ENCODE assay signal across 1 cellular context in genomic region chr17:74875970-74876593, GRCh38.
A peak's percentile ranks its signal among the peaks of the same experiment; 100 is the strongest.
TF ChIP-seq lines count a peak whose summit lies in the region.

No MANE protein-coding gene starts in this region.

TF ChIP-seq in K562, 482 proteins besides CTCF, POLR2A, EP300 and RAD21 (continued from another document and continues in another):
- no peak for TF ChIP-seq PBX2 (CRISPR knock-in tag; IDR thresholded peaks at IDR 0.05; ENCODE audit: low read depth)
- TF ChIP-seq PBX2 (tag; conservative IDR thresholded peaks at IDR 0.05; ENCODE audit: low read depth): peak; percentile 73
- no peak for TF ChIP-seq CTCFL (IDR thresholded peaks at IDR 0.05; ENCODE audit: borderline replicate concordance, insufficient read depth, low read depth, low read length, poor library complexity, severe bottlenecking)
- peak; percentile 56 for TF ChIP-seq ZBTB17 (CRISPR knock-in tag; IDR thresholded peaks at IDR 0.05)
- TF ChIP-seq CHD2 (IDR thresholded peaks at IDR 0.05; ENCODE audit: low read depth, low read length): peak; percentile 71
- TF ChIP-seq EZH2 (IDR thresholded peaks at IDR 0.05; ENCODE audit: borderline replicate concordance, low read depth, low read length): no peak
- TF ChIP-seq RCOR1 (IDR thresholded peaks at IDR 0.05; ENCODE audit: borderline replicate concordance in 1 of 2, low read depth in 2 of 2, low read length in 2 of 2): no peak
- TF ChIP-seq BRF1 (IDR thresholded peaks at IDR 0.05; ENCODE audit: borderline replicate concordance, extremely low read depth, insufficient read length): no peak
- TF ChIP-seq KAT2B (IDR thresholded peaks at IDR 0.05; ENCODE audit: low read depth, low read length): no peak
- TF ChIP-seq ZBTB12 (CRISPR knock-in tag; IDR thresholded peaks at IDR 0.05): 0 out of 2 replicates have a peak, but pooled peaks have one; percentile 37
- TF ChIP-seq ZNF217 (CRISPR knock-in tag; IDR thresholded peaks at IDR 0.05): no peak
- peak; percentile 75 for TF ChIP-seq HDAC2 (IDR thresholded peaks at IDR 0.05)
- TF ChIP-seq LARP7 (IDR thresholded peaks at IDR 0.05): no peak
- 0 out of 4 replicates have a peak, but pooled peaks of 1 of the 2 experiments have one; percentile 53 for TF ChIP-seq MAZ (CRISPR knock-in tag; conservative IDR thresholded peaks at IDR 0.05 in 1 of 2, IDR thresholded peaks at IDR 0.05 in 1 of 2)
- no peak for TF ChIP-seq MXD1 (CRISPR knock-in tag; IDR thresholded peaks at IDR 0.05; ENCODE audit: borderline replicate concordance, poor library complexity, severe bottlenecking)
- no peak for TF ChIP-seq XRCC4 (IDR thresholded peaks at IDR 0.05; ENCODE audit: extremely low read depth, insufficient read depth, insufficient read length)
- no peak for TF ChIP-seq SMAD2 (IDR thresholded peaks at IDR 0.05; ENCODE audit: low read depth, low read length)
- no peak for TF ChIP-seq E2F5 (CRISPR knock-in tag; IDR thresholded peaks at IDR 0.05)
- no peak for TF ChIP-seq CBX3 (IDR thresholded peaks at IDR 0.05; ENCODE audit: borderline replicate concordance in 1 of 2, low read length in 2 of 2)
- TF ChIP-seq DDX20 (tag; IDR thresholded peaks at IDR 0.05; ENCODE audit: low read depth): 0 out of 2 replicates have a peak, but pooled peaks have one; percentile 37
- no peak for TF ChIP-seq ZNF146 (CRISPR knock-in tag; IDR thresholded peaks at IDR 0.05; ENCODE audit: unreplicated experiment)
- no peak for TF ChIP-seq POLR3A (IDR thresholded peaks at IDR 0.05; ENCODE audit: borderline replicate concordance, extremely low read depth, insufficient read depth, insufficient read length)
- TF ChIP-seq NR2F6 (CRISPR knock-in tag; IDR thresholded peaks at IDR 0.05): no peak
- peak; percentile 90 for TF ChIP-seq ZNF175 (CRISPR knock-in tag; IDR thresholded peaks at IDR 0.05; ENCODE audit: low read depth)
- TF ChIP-seq GTF3C2 (IDR thresholded peaks at IDR 0.05; ENCODE audit: borderline replicate concordance, extremely low read depth, insufficient read length): no peak
- no peak for TF ChIP-seq ZBTB49 (CRISPR knock-in tag; IDR thresholded peaks at IDR 0.05; ENCODE audit: borderline replicate concordance)
- TF ChIP-seq KAT7 (CRISPR knock-in tag; IDR thresholded peaks at IDR 0.05; ENCODE audit: borderline replicate concordance): no peak
- no peak for TF ChIP-seq CBX5 (IDR thresholded peaks at IDR 0.05; ENCODE audit: borderline replicate concordance, low read depth)
- TF ChIP-seq ATF6 (CRISPR knock-in tag; IDR thresholded peaks at IDR 0.05): no peak
- 0 out of 2 replicates have a peak, but pooled peaks have one; percentile 25 for TF ChIP-seq GMEB1 (CRISPR knock-in tag; IDR thresholded peaks at IDR 0.05)
- no peak for TF ChIP-seq REST (CRISPR knock-in tag; IDR thresholded peaks at IDR 0.05; ENCODE audit: low read depth)
- TF ChIP-seq MAX (CRISPR knock-in tag; IDR thresholded peaks at IDR 0.05): 0 out of 2 replicates have a peak, but pooled peaks have one; percentile 29
- TF ChIP-seq SREBF1 (IDR thresholded peaks at IDR 0.05; ENCODE audit: borderline replicate concordance, low read depth, low read length): no peak
